ENCODE assay signal across 16 cellular contexts in genomic region chr12:69105101-69105613, GRCh38.
DNase-seq lines count a peak whose midpoint lies in the region; ATAC-seq and TF ChIP-seq lines count a peak whose summit lies in the region.
"Had no signal": no experiment of that assay in that cellular context is flagged by ENCODE, and none has a peak within 500 bp of the region (broad histone marks: within the 10 kb centered on the region; RNA-seq: fewer than 3 reads in every experiment).

No MANE protein-coding gene starts in this region.

- CTCF ChIA-PET in activated naive CD4-positive, alpha-beta T cell treated with anti-CD3 and anti-CD28 coated beads for 36 hours (lab: Charles Lee) = interaction anchor here (0.6 to 1.2 kb wide), 3 partner anchors 8 to 35 kb away, joined by 3 read pairs; no protein-coding TSS in a partner anchor

- TF ChIP-seq CTCF in nephron (IDR thresholded peaks at IDR 0.05; ENCODE audit: unreplicated experiment in 3 of 3) = no peak

- peak overlapping the region; percentile 8 to 75 (median 65) for H3K27ac Mint-ChIP-seq in nephron
- H3K27ac Mint-ChIP-seq in activated naive CD4-positive, alpha-beta T cell treated with anti-CD3 and anti-CD28 coated beads for 36 hours = no peak overlapping the region

- peaks cover 3% of the 10 kb centered on the region for H3K9me3 Mint-ChIP-seq in nephron
- H3K9me3 Mint-ChIP-seq in activated naive CD4-positive, alpha-beta T cell treated with anti-CD3 and anti-CD28 coated beads for 36 hours = no peaks in the 10 kb centered on the region

- H3K36me3 Mint-ChIP-seq in nephron (ENCODE audit: low read depth) = no peaks in the 10 kb centered on the region
- H3K36me3 Mint-ChIP-seq in activated naive CD4-positive, alpha-beta T cell treated with anti-CD3 and anti-CD28 coated beads for 36 hours (ENCODE audit: low read depth) = no peaks in the 10 kb centered on the region

- intact Hi-C loops in activated naive CD4-positive, alpha-beta T cell treated with anti-CD3 and anti-CD28 coated beads for 36 hours (cut with micrococcal nuclease) = no loop called here

- H3K4me3 Mint-ChIP-seq in nephron = no peak overlapping the region
- H3K4me3 Mint-ChIP-seq in activated naive CD4-positive, alpha-beta T cell treated with anti-CD3 and anti-CD28 coated beads for 36 hours = no peak overlapping the region

- H3K4me1 Mint-ChIP-seq in nephron = peaks cover 41% of the 10 kb centered on the region
- peaks cover 3% of the 10 kb centered on the region for H3K4me1 Mint-ChIP-seq in activated naive CD4-positive, alpha-beta T cell treated with anti-CD3 and anti-CD28 coated beads for 36 hours (ENCODE audit: low read depth)

- peaks cover 4% of the 10 kb centered on the region for H3K27me3 Mint-ChIP-seq in nephron (ENCODE audit: low read depth)
- H3K27me3 Mint-ChIP-seq in activated naive CD4-positive, alpha-beta T cell treated with anti-CD3 and anti-CD28 coated beads for 36 hours (ENCODE audit: low read depth) = no peaks in the 10 kb centered on the region

- DNase-seq in DMS53 (lab: John Stamatoyannopoulos, UW) = peak; percentile 66
- DNase-seq in NCI-H2029 (lab: John Stamatoyannopoulos, UW) = peak; percentile 91
- peak; percentile 80 for DNase-seq in NCI-H526 treated with DMSO at 0.1 percent for 48 hours (lab: John Stamatoyannopoulos, UW)
- DNase-seq in activated CD4-positive, alpha-beta T cell treated with anti-CD3 and anti-CD28 coated beads, Interleukin-2, amount 50 U/mL, for 48 hours = no peak
- DNase-seq in activated naive CD4-positive, alpha-beta T cell treated with anti-CD3 and anti-CD28 coated beads for 36 hours = no peak
- DNase-seq: central memory CD4-positive, alpha-beta T cell; left cardiac atrium; ovary; stimulated activated CD4-positive, alpha-beta T cell treated with anti-CD3 and anti-CD28 coated beads, Interleukin-4, amount 100 ng/mL, for 24 hours; stimulated activated CD8-positive, alpha-beta memory T cell treated with anti-CD3 and anti-CD28 coated beads, Interleukin-4, amount 100 ng/mL, for 48 hours; testis had no signal

- no peak for ATAC-seq in HG02623 (IDR thresholded peaks at IDR 0.05; ENCODE audit: unreplicated experiment)
- no peak for ATAC-seq in GM21360 (IDR thresholded peaks at IDR 0.05; ENCODE audit: unreplicated experiment)
- ATAC-seq: activated CD4-positive, CD25-positive, alpha-beta regulatory T cell treated with anti-CD3 and anti-CD28 coated beads, Interleukin-2, amount 50 U/mL, for 24 hours; left cardiac atrium; Right ventricle myocardium inferior had no signal

Comparison
In these comparisons a context has a peak if more than half of its experiments do, and no peak if none do; other contexts are left out.
1. DNase-seq: peak in DMS53 (single experiment), NCI-H2029 (single experiment) and NCI-H526 treated with DMSO at 0.1 percent for 48 hours (single experiment); none in activated CD4-positive, alpha-beta T cell treated with anti-CD3 and anti-CD28 coated beads, Interleukin-2, amount 50 U/mL, for 48 hours (0 of 2) and activated naive CD4-positive, alpha-beta T cell treated with anti-CD3 and anti-CD28 coated beads for 36 hours (single experiment).